ENCODE assay signal across 20 cellular contexts in genomic region chr1:154579382-154579781, GRCh38. TPM values are rescaled to one million over a fixed set of nuclear protein-coding genes. Genes with fewer than 3 reads are reported as not detected.
"Had no signal": no experiment of that assay in that cellular context is flagged by ENCODE, and none has a peak within 500 bp of the region (broad histone marks: within the 10 kb centered on the region; RNA-seq: fewer than 3 reads in every experiment).

No MANE protein-coding gene starts in this region.

- H3K9me3 ChIP-seq: colonic mucosa, gastrocnemius medialis, heart left ventricle, left lung, tibial artery had no signal

- DNase-seq: activated gamma-delta T cell treated with Interleukin-2 at 50 U/mL for 16 hours; brain microvascular endothelial cell; central memory CD4-positive, alpha-beta T cell; colonic mucosa; gastrocnemius medialis; heart left ventricle; kidney; left lung; mammary epithelial cell; stimulated activated CD4-positive, alpha-beta T cell treated with anti-CD3 and anti-CD28 coated beads, Interleukin-12 subunit alpha, Interleukin-12 subunit beta, amount 100 ng/mL, for 4 hours; stimulated activated CD4-positive, alpha-beta T cell treated with anti-CD3 and anti-CD28 coated beads, Interleukin-1b, Interleukin-23, amount 100 ng/mL, for 48 hours; stimulated activated CD8-positive, alpha-beta memory T cell treated with anti-CD3 and anti-CD28 coated beads, Interleukin-4, amount 100 ng/mL, for 48 hours; stimulated activated naive CD4-positive, alpha-beta T cell treated with Interleukin-2 at 50 U/mL for 16 hours; substantia nigra; T-helper 1 cell; T1000; tibial artery had no signal

- H3K27ac ChIP-seq: brain microvascular endothelial cell, colonic mucosa, gastrocnemius medialis, left lung, tibial artery had no signal

- H3K9me3 Mint-ChIP-seq: activated naive CD4-positive, alpha-beta T cell treated with anti-CD3 and anti-CD28 coated beads, Interleukin-2, amount 50 U/mL, for 72 hours had no signal

- ATAC-seq: activated CD4-positive, CD25-positive, alpha-beta regulatory T cell treated with anti-CD3 and anti-CD28 coated beads, Interleukin-2, amount 50 U/mL, for 24 hours; activated naive CD4-positive, alpha-beta T cell treated with anti-CD3 and anti-CD28 coated beads, Interleukin-2, amount 50 U/mL, for 72 hours; gastrocnemius medialis; heart left ventricle; left lung had no signal

- H3K4me1 ChIP-seq: colonic mucosa, gastrocnemius medialis, tibial artery had no signal

- H3K27ac Mint-ChIP-seq: progenitor cell of endocrine pancreas had no signal

- H3K4me3 ChIP-seq: colonic mucosa, gastrocnemius medialis, heart left ventricle, left lung, tibial artery had no signal

- H3K27me3 ChIP-seq: brain microvascular endothelial cell, colonic mucosa, gastrocnemius medialis, heart left ventricle, left lung, tibial artery had no signal

RNA-seq across cellular contexts. Expression of gene CHRNB2, which starts 11.8 kb away (rescaled TPM):
- total RNA-seq: gastrocnemius medialis had no signal
